In the genomic region with DNA sequence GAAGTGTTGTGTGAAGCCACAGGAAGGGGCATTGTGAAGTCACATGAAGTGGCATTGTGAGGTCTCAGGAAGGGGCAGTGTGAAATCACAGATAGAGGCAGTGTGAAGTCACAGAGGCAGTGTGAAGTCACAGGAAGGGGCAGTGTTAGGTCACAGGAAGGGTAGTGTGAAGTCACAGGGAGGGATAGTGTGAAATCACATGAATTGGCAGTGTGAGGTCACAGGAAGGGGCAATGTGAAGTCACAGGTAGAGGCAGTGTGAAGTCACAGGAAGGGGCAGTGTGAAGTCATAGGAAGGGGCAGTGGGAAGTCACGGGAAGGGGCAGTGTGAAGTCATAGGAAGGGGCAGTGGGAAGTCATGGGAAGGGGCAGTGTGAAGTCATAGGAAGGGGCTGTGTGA, we compare ENCODE assay signal across 19 cellular contexts. TPM values are rescaled to one million over a fixed set of nuclear protein-coding genes. Genes with fewer than 3 reads are reported as not detected.
DNase-seq lines count a peak whose midpoint lies in the region; ATAC-seq and TF ChIP-seq lines count a peak whose summit lies in the region.
"Had no signal": no experiment of that assay in that cellular context is flagged by ENCODE, and none has a peak within 500 bp of the region (broad histone marks: within the 10 kb centered on the region; RNA-seq: fewer than 3 reads in every experiment).

No MANE protein-coding gene starts in this region.

- intact Hi-C loops in natural killer cell (cut with micrococcal nuclease), result no loop called here
- intact Hi-C loops in naive thymus-derived CD4-positive, alpha-beta T cell (cut with micrococcal nuclease), result no loop called here

- H3K27ac ChIP-seq in OCI-LY3 (ENCODE audit: low read length), result no peak overlapping the region
- H3K27ac ChIP-seq in naive thymus-derived CD4-positive, alpha-beta T cell (ENCODE audit: low read depth, low read length), result peak overlapping the region; percentile 65

- POLR2A ChIA-PET in naive thymus-derived CD4-positive, alpha-beta T cell (lab: Charles Lee), result no interaction called here

- peaks cover 19 to 29% of the 10 kb centered on the region in 2 donors for H3K4me1 Mint-ChIP-seq in natural killer cell
- H3K4me1 Mint-ChIP-seq in natural killer cell treated with Interleukin-12 subunit alpha and Interleukin-12 subunit beta and Interleukin-15 and Interleukin-18, amount 100 ng/mL, for 72 hours (ENCODE audit: low read depth in 2 of 2), result peaks cover 7 to 14% of the 10 kb centered on the region in 2 donors
- peaks cover 0 to 35% (median 18%) of the 10 kb centered on the region in 7 donors for H3K4me1 Mint-ChIP-seq in naive thymus-derived CD4-positive, alpha-beta T cell

- H3K4me2 ChIP-seq in OCI-LY3 (ENCODE audit: low read length), result no peak overlapping the region

- H2AFZ ChIP-seq in OCI-LY3 (ENCODE audit: low read depth, low read length), result peak overlapping the region; percentile 87

- CTCF ChIA-PET in naive thymus-derived CD4-positive, alpha-beta T cell (lab: Charles Lee), result interaction anchor here (0.7 kb wide), 1 partner anchor 27 kb away, joined by 3 read pairs; no protein-coding TSS in a partner anchor

- H3K27ac Mint-ChIP-seq in natural killer cell, result no peak overlapping the region
- no peak overlapping the region for H3K27ac Mint-ChIP-seq in natural killer cell treated with Interleukin-12 subunit alpha and Interleukin-12 subunit beta and Interleukin-15 and Interleukin-18, amount 100 ng/mL, for 72 hours
- no peak overlapping the region for H3K27ac Mint-ChIP-seq in naive thymus-derived CD4-positive, alpha-beta T cell

- H3K27me3 Mint-ChIP-seq in natural killer cell (ENCODE audit: low read depth in 2 of 2), result no peaks in the 10 kb centered on the region
- H3K27me3 Mint-ChIP-seq in natural killer cell treated with Interleukin-12 subunit alpha and Interleukin-12 subunit beta and Interleukin-15 and Interleukin-18, amount 100 ng/mL, for 72 hours, result no peaks in the 10 kb centered on the region
- H3K27me3 Mint-ChIP-seq in naive thymus-derived CD4-positive, alpha-beta T cell, result no peaks in the 10 kb centered on the region

- H4K20me1 ChIP-seq in OCI-LY3 (ENCODE audit: insufficient read depth, low read length), result no peaks in the 10 kb centered on the region

- no peaks in the 10 kb centered on the region for H3K9me3 Mint-ChIP-seq in natural killer cell
- no peaks in the 10 kb centered on the region for H3K9me3 Mint-ChIP-seq in natural killer cell treated with Interleukin-12 subunit alpha and Interleukin-12 subunit beta and Interleukin-15 and Interleukin-18, amount 100 ng/mL, for 72 hours
- peaks cover 0 to 16% (median 3%) of the 10 kb centered on the region in 11 donors for H3K9me3 Mint-ChIP-seq in naive thymus-derived CD4-positive, alpha-beta T cell

- no peak overlapping the region for H3K4me3 ChIP-seq in OCI-LY3 (ENCODE audit: low read length)
- no peak overlapping the region for H3K4me3 ChIP-seq in naive thymus-derived CD4-positive, alpha-beta T cell (ENCODE audit: low read length)

- peaks cover 25% of the 10 kb centered on the region; the same call in 1 of the 2 replicates for H3K9me3 ChIP-seq in OCI-LY3 (ENCODE audit: insufficient read depth, low read length)
- H3K9me3 ChIP-seq in naive thymus-derived CD4-positive, alpha-beta T cell (ENCODE audit: control insufficient read depth in 2 of 3, low read length in 3 of 3), result peaks cover 35 to 66% (median 50%) of the 10 kb centered on the region in 3 experiments
- H3K9me3 ChIP-seq: BE2C had no signal

- H3K79me2 ChIP-seq in OCI-LY3 (ENCODE audit: low read length), result no peaks in the 10 kb centered on the region

- H3K36me3 Mint-ChIP-seq in natural killer cell, result no peaks in the 10 kb centered on the region
- H3K36me3 Mint-ChIP-seq in natural killer cell treated with Interleukin-12 subunit alpha and Interleukin-12 subunit beta and Interleukin-15 and Interleukin-18, amount 100 ng/mL, for 72 hours, result peaks cover 4% of the 10 kb centered on the region
- peaks cover 0 to 5% (median 0%) of the 10 kb centered on the region in 5 donors for H3K36me3 Mint-ChIP-seq in naive thymus-derived CD4-positive, alpha-beta T cell

- H3K4me1 ChIP-seq in OCI-LY3 (ENCODE audit: low read length), result no peaks in the 10 kb centered on the region
- H3K4me1 ChIP-seq in naive thymus-derived CD4-positive, alpha-beta T cell (ENCODE audit: control insufficient read depth in 2 of 2, insufficient read depth in 2 of 2, low read length in 2 of 2), result peaks cover 28 to 67% of the 10 kb centered on the region in 2 donors
- H3K4me1 ChIP-seq: BE2C had no signal

- no peak overlapping the region for H3K4me3 Mint-ChIP-seq in natural killer cell
- H3K4me3 Mint-ChIP-seq in natural killer cell treated with Interleukin-12 subunit alpha and Interleukin-12 subunit beta and Interleukin-15 and Interleukin-18, amount 100 ng/mL, for 72 hours, result no peak overlapping the region
- no peak overlapping the region for H3K4me3 Mint-ChIP-seq in naive thymus-derived CD4-positive, alpha-beta T cell

- ATAC-seq in natural killer cell, result peak in 1 of 3 donors; percentile 12
- no peak for ATAC-seq in natural killer cell treated with Interleukin-12 subunit alpha and Interleukin-12 subunit beta and Interleukin-15 and Interleukin-18, amount 100 ng/mL, for 72 hours
- no peak for ATAC-seq in naive thymus-derived CD4-positive, alpha-beta T cell
- ATAC-seq: SK-N-SH treated with all-trans-retinoic acid at 6 μM for 48 hours had no signal

- peaks cover 12% of the 10 kb centered on the region for H3K36me3 ChIP-seq in OCI-LY3 (replicated peaks; ENCODE audit: low read depth, low read length)
- no peaks in the 10 kb centered on the region for H3K36me3 ChIP-seq in naive thymus-derived CD4-positive, alpha-beta T cell (ENCODE audit: control insufficient read depth in 2 of 3, insufficient read depth in 3 of 3, low read length in 3 of 3)
- H3K36me3 ChIP-seq: BE2C had no signal

- DNase-seq in natural killer cell, result peak; percentile 30
- DNase-seq in natural killer cell treated with Interleukin-12 subunit alpha and Interleukin-12 subunit beta and Interleukin-15 and Interleukin-18, amount 100 ng/mL, for 72 hours (ENCODE audit: low spot score), result no peak
- peak in 3 of 9 donors; percentile 4 to 32 (median 13) for DNase-seq in naive thymus-derived CD4-positive, alpha-beta T cell
- no peak for DNase-seq in NCI-H187 (lab: John Stamatoyannopoulos, UW)
- no peak for DNase-seq in DMS 273 (lab: John Stamatoyannopoulos, UW; ENCODE audit: unreplicated experiment)
- DNase-seq in activated T-cell treated with anti-CD3 and anti-CD28 coated beads, Interleukin-2, amount 50 U/mL, for 1 hour, result no peak
- DNase-seq: BE2C, DMS 273 treated with DMSO at 0.1 percent for 48 hours, GF-D8, GOT3, NCI-H187 treated with DMSO at 0.1 percent for 48 hours, NCI-H226, NCI-H524, NCI-H82, RPMI8226, SHP77 treated with DMSO at 0.1 percent for 48 hours had no signal

- H3K9ac ChIP-seq in OCI-LY3 (ENCODE audit: low read length), result no peak overlapping the region

- TF ChIP-seq CTCF in natural killer cell (IDR thresholded peaks at IDR 0.05) (no peak), OCI-LY3 (IDR thresholded peaks at IDR 0.05; ENCODE audit: low read depth, low read length) (no peak)

- H3K27me3 ChIP-seq in OCI-LY3 (ENCODE audit: low read depth, low read length), result no peaks in the 10 kb centered on the region
- H3K27me3 ChIP-seq in naive thymus-derived CD4-positive, alpha-beta T cell (ENCODE audit: control insufficient read depth in 2 of 2, insufficient read depth in 2 of 2, low read length in 2 of 2), result no peaks in the 10 kb centered on the region
- H3K27me3 ChIP-seq: BE2C had no signal

RNA-seq across cellular contexts. Expression of a gene that starts 37.9 kb away (rescaled TPM):
- total RNA-seq in natural killer cell, result under 1 TPM in 2 of 3 donors, not detected in 1; 0.12 to 0.34 TPM
- total RNA-seq in natural killer cell treated with Interleukin-12 subunit alpha and Interleukin-12 subunit beta and Interleukin-15 and Interleukin-18, amount 100 ng/mL, for 72 hours, result under 1 TPM in 1 of 2 donors, not detected in 1; 0.29 TPM
- total RNA-seq in naive thymus-derived CD4-positive, alpha-beta T cell, result under 1 TPM in 2 of 5 experiments, not detected in 3; 0.20 to 0.24 TPM
- under 1 TPM in 1 of 2 donors, not detected in 1; 0.21 TPM for polyA plus RNA-seq in naive thymus-derived CD4-positive, alpha-beta T cell
- total RNA-seq: A172 had no signal
